Comparison of ENCODE assay signal across 10 cellular contexts in the genomic region with DNA sequence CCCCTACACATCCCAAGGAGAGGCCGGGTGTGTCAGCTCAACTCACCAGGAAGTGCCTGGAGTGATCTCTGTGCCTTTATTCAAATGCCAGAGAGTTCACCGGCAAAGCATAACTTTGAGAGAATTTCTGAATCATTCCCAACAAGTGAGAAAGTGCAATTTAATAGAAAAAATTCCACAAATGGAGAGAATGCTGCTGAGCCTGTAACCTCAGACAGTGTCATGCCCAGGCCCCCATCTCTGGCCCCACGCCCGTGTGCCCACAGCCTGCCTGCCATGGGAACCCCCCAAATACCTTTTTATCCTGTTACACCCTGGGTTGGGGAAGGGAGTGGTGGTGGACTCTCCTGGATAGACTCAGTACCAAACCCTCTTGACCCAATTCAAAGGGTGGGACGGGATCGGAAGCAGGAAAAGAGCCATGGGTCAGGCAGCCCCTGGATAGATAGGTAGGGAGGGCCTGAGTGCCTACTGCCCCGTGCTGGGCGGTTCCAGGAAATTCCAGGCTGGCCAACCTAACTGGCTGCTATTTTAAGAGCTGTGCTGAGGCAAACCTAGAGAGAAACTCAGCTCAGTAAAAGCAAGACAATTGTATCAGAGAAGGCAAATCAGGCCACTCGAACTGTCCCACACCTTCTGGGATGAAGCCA.
DNase-seq lines count a peak whose midpoint lies in the region.
"Had no signal": no experiment of that assay in that cellular context is flagged by ENCODE, and none has a peak within 500 bp of the region (broad histone marks: within the 10 kb centered on the region; RNA-seq: fewer than 3 reads in every experiment).

No MANE protein-coding gene starts in this region.

- DNase-seq in EL (peak; percentile 58), amniotic stem cell (lab: John Stamatoyannopoulos, UW) (peak; percentile 17), cardiac septum (ENCODE audit: low spot score) (peak; percentile 84), renal cortical epithelial cell (ENCODE audit: low read depth) (peak; percentile 75), DMS53 (lab: John Stamatoyannopoulos, UW) (no peak), iPS-NIHi7 (ENCODE audit: extremely low spot score) (no peak)
- no peak for DNase-seq in stimulated activated naive CD4-positive, alpha-beta T cell (lab: John Stamatoyannopoulos, UW)
- DNase-seq in effector CD4-positive, alpha-beta T cell: no peak
- DNase-seq: activated T-cell treated with anti-CD3 and anti-CD28 coated beads, Interleukin-2, amount 50 U/mL, for 48 hours; NCI-H82 had no signal

- intact Hi-C loops in cardiac septum (cut with DNase I): no loop called here

Comparison
In these comparisons a context has a peak if more than half of its experiments do, and no peak if none do; other contexts are left out.
1. DNase-seq: peak in EL (single experiment), amniotic stem cell (single experiment), cardiac septum (single experiment) and renal cortical epithelial cell (single experiment); none in DMS53 (single experiment), stimulated activated naive CD4-positive, alpha-beta T cell (0 of 6), iPS-NIHi7 (single experiment) and effector CD4-positive, alpha-beta T cell (single experiment).